Comparison of ENCODE assay signal across 10 cellular contexts in genomic region chr6:26173836-26174144, GRCh38.
DNase-seq lines count a peak whose midpoint lies in the region; ATAC-seq lines count a peak whose summit lies in the region.
"Had no signal": no experiment of that assay in that cellular context is flagged by ENCODE, and none has a peak within 500 bp of the region (broad histone marks: within the 10 kb centered on the region; RNA-seq: fewer than 3 reads in every experiment).

No MANE protein-coding gene starts in this region.

- no peaks in the 10 kb centered on the region for H3K9me2 ChIP-seq in GM23248 (ENCODE audit: insufficient read depth)

- H3K4me2 ChIP-seq in BLaER1 treated with 17β-estradiol and CSF1 and Interleukin-3, amounts not matched to agents 10 nM and 100 nM = peak overlapping the region; percentile 66 to 97 (median 79)
- peak overlapping the region; percentile 85 for H3K4me2 ChIP-seq in GM23248 (ENCODE audit: unreplicated experiment)

- peaks cover 51% of the 10 kb centered on the region for H3K4me1 Mint-ChIP-seq in activated CD8-positive, alpha-beta T cell treated with anti-CD3 and anti-CD28 coated beads, Interleukin-2, amount 10 ng/mL, durations not matched to agents 7 days and 5 days (ENCODE audit: low read depth)

- ATAC-seq in activated CD8-positive, alpha-beta T cell treated with anti-CD3 and anti-CD28 coated beads, Interleukin-2, amount 10 ng/mL, durations not matched to agents 7 days and 5 days = no peak
- ATAC-seq in HG03521 (IDR thresholded peaks at IDR 0.05; ENCODE audit: unreplicated experiment) (no peak), GM19397 (IDR thresholded peaks at IDR 0.05; ENCODE audit: unreplicated experiment) (no peak), GM19452 (IDR thresholded peaks at IDR 0.05; ENCODE audit: unreplicated experiment) (no peak), HG03108 (IDR thresholded peaks at IDR 0.05; ENCODE audit: unreplicated experiment) (no peak)

- WGBS in GM23248 (ENCODE audit: low coverage in 1 of 2, low lambda C conversion rate in 2 of 2, missing lambda C conversion rate in 2 of 2), 2 experiments = 98% methylated on average over 4 of the region's 4 CpGs

- no peak overlapping the region for H2AFZ ChIP-seq in GM23248

- no peaks in the 10 kb centered on the region for H3K27me3 Mint-ChIP-seq in activated CD8-positive, alpha-beta T cell treated with anti-CD3 and anti-CD28 coated beads, Interleukin-2, amount 10 ng/mL, durations not matched to agents 7 days and 5 days (ENCODE audit: low read depth)

- no peaks in the 10 kb centered on the region for H3K9me3 ChIP-seq in BLaER1 treated with 17β-estradiol and CSF1 and Interleukin-3, amounts not matched to agents 10 nM and 100 nM (replicated peaks in 1 of 11)
- H3K9me3 ChIP-seq in GM23248 (ENCODE audit: low read depth) = no peaks in the 10 kb centered on the region

- peaks cover 0 to 9% (median 0%) of the 10 kb centered on the region in 11 experiments; a peak in 2 of 22 replicates for H4K20me1 ChIP-seq in BLaER1 treated with 17β-estradiol and CSF1 and Interleukin-3, amounts not matched to agents 10 nM and 100 nM
- no peaks in the 10 kb centered on the region for H4K20me1 ChIP-seq in GM23248 (ENCODE audit: insufficient read depth)

- H3K36me3 ChIP-seq in BLaER1 treated with 17β-estradiol and CSF1 and Interleukin-3, amounts not matched to agents 10 nM and 100 nM = no peaks in the 10 kb centered on the region
- H3K36me3 ChIP-seq in GM23248 (ENCODE audit: low read depth) = no peaks in the 10 kb centered on the region

- POLR2A ChIA-PET in activated CD8-positive, alpha-beta T cell treated with anti-CD3 and anti-CD28 coated beads, Interleukin-2, amount 10 ng/mL, durations not matched to agents 7 days and 5 days (lab: Charles Lee) = interaction anchor here (1.0 to 22.3 kb wide), 13 partner anchors 10 to 147 kb away, joined by 3 to 3176 read pairs (median 17); a partner anchor contains a TSS

- peaks cover 27 to 50% (median 38%) of the 10 kb centered on the region in 10 experiments for H3K4me1 ChIP-seq in BLaER1 treated with 17β-estradiol and CSF1 and Interleukin-3, amounts not matched to agents 10 nM and 100 nM
- peaks cover 15% of the 10 kb centered on the region; the same call in 1 of the 2 replicates for H3K4me1 ChIP-seq in GM23248 (ENCODE audit: insufficient read depth)

- peaks cover 14% of the 10 kb centered on the region; the same call in 1 of the 2 replicates for H3K79me2 ChIP-seq in GM23248 (ENCODE audit: insufficient read depth)

- H3F3A ChIP-seq in GM23248 (ENCODE audit: insufficient read depth) = peaks cover 17% of the 10 kb centered on the region

- H3K4me3 ChIP-seq in BLaER1 treated with 17β-estradiol and CSF1 and Interleukin-3, amounts not matched to agents 10 nM and 100 nM = peak overlapping the region; percentile 57 to 81 (median 71); a peak in 15 of 20 replicates
- H3K4me3 ChIP-seq in GM23248 = no peak overlapping the region

- H3K9me3 Mint-ChIP-seq in activated CD8-positive, alpha-beta T cell treated with anti-CD3 and anti-CD28 coated beads, Interleukin-2, amount 10 ng/mL, durations not matched to agents 7 days and 5 days (ENCODE audit: insufficient read depth) = no peaks in the 10 kb centered on the region

- H3K4me3 Mint-ChIP-seq in activated CD8-positive, alpha-beta T cell treated with anti-CD3 and anti-CD28 coated beads, Interleukin-2, amount 10 ng/mL, durations not matched to agents 7 days and 5 days = peak overlapping the region; percentile 94

- H3K36me3 Mint-ChIP-seq in activated CD8-positive, alpha-beta T cell treated with anti-CD3 and anti-CD28 coated beads, Interleukin-2, amount 10 ng/mL, durations not matched to agents 7 days and 5 days (ENCODE audit: low read depth) = peaks cover 7% of the 10 kb centered on the region

- CTCF ChIA-PET in activated CD8-positive, alpha-beta T cell treated with anti-CD3 and anti-CD28 coated beads, Interleukin-2, amount 10 ng/mL, durations not matched to agents 7 days and 5 days (lab: Charles Lee) = interaction anchor here (1.0 to 2.5 kb wide), 10 partner anchors 10 to 101 kb away, joined by 3 to 23 read pairs (median 5); a partner anchor contains a TSS

- no peaks in the 10 kb centered on the region for H3K27me3 ChIP-seq in BLaER1 treated with 17β-estradiol and CSF1 and Interleukin-3, amounts not matched to agents 10 nM and 100 nM
- H3K27me3 ChIP-seq in GM23248 (replicated peaks; ENCODE audit: insufficient read depth) = no peaks in the 10 kb centered on the region

- DNase-seq in GM23248 = no peak
- peak; percentile 23 for DNase-seq in activated CD8-positive, alpha-beta T cell treated with anti-CD3 and anti-CD28 coated beads, Interleukin-2, amount 10 ng/mL, durations not matched to agents 7 days and 5 days
- DNase-seq in mucosa of gallbladder (ENCODE audit: low spot score) = peak; percentile 9
- DNase-seq: activated CD4-positive, CD25-positive, alpha-beta regulatory T cell treated with anti-CD3 and anti-CD28 coated beads, Interleukin-2, amount 50 U/mL, for 72 hours; NCI-H2081 treated with DMSO at 0.1 percent for 48 hours had no signal

- peak overlapping the region; percentile 91 for H3K27ac Mint-ChIP-seq in activated CD8-positive, alpha-beta T cell treated with anti-CD3 and anti-CD28 coated beads, Interleukin-2, amount 10 ng/mL, durations not matched to agents 7 days and 5 days

- H3K27ac ChIP-seq in BLaER1 treated with 17β-estradiol and CSF1 and Interleukin-3, amounts not matched to agents 10 nM and 100 nM = peak overlapping the region in 9 of 11 experiments; percentile 81 to 98 (median 92); a peak in 15 of 22 replicates
- H3K27ac ChIP-seq in GM23248 = no peak overlapping the region

- H3K9ac ChIP-seq in BLaER1 treated with 17β-estradiol and CSF1 and Interleukin-3, amounts not matched to agents 10 nM and 100 nM = peak overlapping the region in 10 of 11 experiments; percentile 44 to 97 (median 92); a peak in 19 of 22 replicates
- no peak overlapping the region for H3K9ac ChIP-seq in GM23248

- in situ Hi-C loops in GM23248 (cut with MboI) = no loop called here
